8 cellular contexts compared by ENCODE assay signal in the genomic region with DNA sequence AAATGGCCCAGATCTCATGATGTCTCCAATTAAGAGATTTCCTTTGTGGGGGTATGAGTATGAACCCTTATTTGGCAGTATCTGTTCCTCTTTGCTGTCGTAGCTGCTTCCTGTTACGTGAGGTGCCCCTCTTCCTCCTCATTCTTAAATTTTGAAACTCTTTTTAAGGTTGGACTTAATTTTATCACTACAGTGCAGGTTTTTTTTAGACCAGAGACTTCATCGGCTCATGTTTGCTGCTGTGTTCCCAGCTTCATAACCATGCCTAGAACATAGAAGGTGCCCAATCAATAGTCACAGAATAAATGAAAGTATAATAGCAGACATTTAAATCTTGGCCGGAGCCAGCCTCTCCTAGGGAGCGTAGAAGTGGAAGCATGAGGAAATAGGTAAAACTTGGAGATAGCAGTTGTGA. TPM values are rescaled to one million over a fixed set of nuclear protein-coding genes. Genes with fewer than 3 reads are reported as not detected.
A peak's percentile ranks its signal among the peaks of the same experiment; 100 is the strongest.
DNase-seq lines count a peak whose midpoint lies in the region; ATAC-seq and TF ChIP-seq lines count a peak whose summit lies in the region.

No MANE protein-coding gene starts in this region.

- H3K36me3 ChIP-seq in A673 (ENCODE audit: insufficient read depth, low read length, poor library complexity, severe bottlenecking) (no peaks in the 10 kb centered on the region), gastrocnemius medialis (peaks cover 0 to 22% of the 10 kb centered on the region in 2 donors)

- CTCF ChIA-PET in A673 (lab: Charles Lee) (no interaction called here), WTC11 (lab: Charles Lee) (interaction anchor here (1.2 kb wide), 1 partner anchor 617 kb away, joined by 3 read pairs; no protein-coding TSS in a partner anchor)

- no peak for TF ChIP-seq CTCF in A673 (conservative IDR thresholded peaks at IDR 0.05; ENCODE audit: low read depth, low read length)
- TF ChIP-seq CTCF in WTC11 (IDR thresholded peaks at IDR 0.05): no peak
- no peak for TF ChIP-seq CTCF in gastrocnemius medialis (IDR thresholded peaks at IDR 0.05 in 4 of 5, conservative IDR thresholded peaks at IDR 0.05 in 1 of 5)

- H3K9me3 Mint-ChIP-seq in WTC11: peaks cover 17% of the 10 kb centered on the region

- BruUV-seq in A673 (replicated peaks; lab: Mats Ljungman, UMichigan): no TSS peak

- H3K27me3 Mint-ChIP-seq in WTC11 (ENCODE audit: low read depth): no peaks in the 10 kb centered on the region

- H3K27me3 ChIP-seq in A673 (replicated peaks; ENCODE audit: insufficient read depth, low read depth, low read length, poor library complexity) (no peaks in the 10 kb centered on the region), gastrocnemius medialis (no peaks in the 10 kb centered on the region)

- H3K4me3 ChIP-seq in A673 (ENCODE audit: low read depth, low read length, poor library complexity, severe bottlenecking) (peak overlapping the region; percentile 93), gastrocnemius medialis (peak overlapping the region; percentile 67 to 85 (median 80))

- H3K9me3 ChIP-seq in A673 (ENCODE audit: low read depth, low read length, poor library complexity, severe bottlenecking): no peaks in the 10 kb centered on the region
- H3K9me3 ChIP-seq in gastrocnemius medialis: no peaks in the 10 kb centered on the region

- intact Hi-C loops in A673 (cut with micrococcal nuclease; ENCODE audit: unreplicated experiment) (no loop called here), gastrocnemius medialis (cut with DNase I; ENCODE audit: low total_unique reads) (loop anchor here (10.0 kb wide), 3 partner anchors 396 to 1124 kb away; a partner anchor contains a TSS)

- POLR2A ChIA-PET in A673 (lab: Charles Lee; ENCODE audit: low non-redundant PET): no interaction called here
- POLR2A ChIA-PET in WTC11 (lab: Charles Lee): interaction anchor here (1.8 kb wide), 1 partner anchor 12 kb away, joined by 4 read pairs; no protein-coding TSS in a partner anchor

- no peak overlapping the region for H3K27ac Mint-ChIP-seq in WTC11

- ATAC-seq in HG03139 (IDR thresholded peaks at IDR 0.05; ENCODE audit: unreplicated experiment) (peak; percentile 30), WTC11 (no peak), gastrocnemius medialis (no peak)

- peak; percentile 32 for TF ChIP-seq POLR2A in GM18951 (IDR thresholded peaks at IDR 0.05; ENCODE audit: extremely low read depth, insufficient read depth, insufficient read length)
- no peak for TF ChIP-seq POLR2A in gastrocnemius medialis (IDR thresholded peaks at IDR 0.05)

- H3K36me3 Mint-ChIP-seq in WTC11: peaks cover 27% of the 10 kb centered on the region

- H3K4me1 Mint-ChIP-seq in WTC11: peaks cover 20% of the 10 kb centered on the region

- H3K27ac ChIP-seq in A673 (ENCODE audit: low read depth, low read length, poor library complexity, severe bottlenecking) (peak overlapping the region; percentile 48), gastrocnemius medialis (peak overlapping the region; percentile 2 to 98 (median 50))

- DNase-seq in A673 (ENCODE audit: low spot score): no peak
- DNase-seq in WTC11 (ENCODE audit: low spot score): no peak
- DNase-seq in gastrocnemius medialis: no peak
- no peak for DNase-seq in hypothalamus (lab: John Stamatoyannopoulos, UW)
- DNase-seq in SW480 (ENCODE audit: low spot score): no peak
- no peak for DNase-seq in activated CD8-positive, alpha-beta memory T cell treated with anti-CD3 and anti-CD28 coated beads, Interleukin-2, amount 50 U/mL, for 48 hours

- peak overlapping the region; percentile 80 for H3K4me3 Mint-ChIP-seq in WTC11

- in situ Hi-C loops in GM18951 (cut with MboI; ENCODE audit: low sequenced_read_pairs, unreplicated experiment) (no loop called here), gastrocnemius medialis (cut with MboI; ENCODE audit: low sequenced_read_pairs in 4 of 4) (loop anchor here in 1 of 4 donors (25.0 kb wide), 1 partner anchor 382 kb away; a partner anchor contains a TSS)

- H3K4me1 ChIP-seq in A673 (ENCODE audit: insufficient read depth, low read length, poor library complexity, severe bottlenecking) (peaks cover 26% of the 10 kb centered on the region), gastrocnemius medialis (peaks cover 37 to 74% of the 10 kb centered on the region in 2 donors)

TF ChIP-seq in WTC11, 78 proteins besides CTCF, POLR2A, EP300 and RAD21 (continues in another document):
- TF ChIP-seq, protein P1, sequence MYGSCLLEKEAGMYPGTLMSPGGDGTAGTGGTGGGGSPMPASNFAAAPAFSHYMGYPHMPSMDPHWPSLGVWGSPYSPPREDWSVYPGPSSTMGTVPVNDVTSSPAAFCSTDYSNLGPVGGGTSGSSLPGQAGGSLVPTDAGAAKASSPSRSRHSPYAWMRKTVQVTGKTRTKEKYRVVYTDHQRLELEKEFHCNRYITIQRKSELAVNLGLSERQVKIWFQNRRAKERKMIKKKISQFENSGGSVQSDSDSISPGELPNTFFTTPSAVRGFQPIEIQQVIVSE (CRISPR knock-in tag; IDR thresholded peaks at IDR 0.05; ENCODE audit: borderline replicate concordance): no peak
- TF ChIP-seq ZNF416 (CRISPR knock-in tag; IDR thresholded peaks at IDR 0.05) (no peak), FOXJ3 (CRISPR knock-in tag; IDR thresholded peaks at IDR 0.05; ENCODE audit: borderline replicate concordance) (no peak), ZNF121 (CRISPR knock-in tag; IDR thresholded peaks at IDR 0.05) (no peak), CREB1 (CRISPR knock-in tag; IDR thresholded peaks at IDR 0.05) (no peak), HMGA2 (CRISPR knock-in tag; IDR thresholded peaks at IDR 0.05) (no peak)
- TF ChIP-seq, protein P2, sequence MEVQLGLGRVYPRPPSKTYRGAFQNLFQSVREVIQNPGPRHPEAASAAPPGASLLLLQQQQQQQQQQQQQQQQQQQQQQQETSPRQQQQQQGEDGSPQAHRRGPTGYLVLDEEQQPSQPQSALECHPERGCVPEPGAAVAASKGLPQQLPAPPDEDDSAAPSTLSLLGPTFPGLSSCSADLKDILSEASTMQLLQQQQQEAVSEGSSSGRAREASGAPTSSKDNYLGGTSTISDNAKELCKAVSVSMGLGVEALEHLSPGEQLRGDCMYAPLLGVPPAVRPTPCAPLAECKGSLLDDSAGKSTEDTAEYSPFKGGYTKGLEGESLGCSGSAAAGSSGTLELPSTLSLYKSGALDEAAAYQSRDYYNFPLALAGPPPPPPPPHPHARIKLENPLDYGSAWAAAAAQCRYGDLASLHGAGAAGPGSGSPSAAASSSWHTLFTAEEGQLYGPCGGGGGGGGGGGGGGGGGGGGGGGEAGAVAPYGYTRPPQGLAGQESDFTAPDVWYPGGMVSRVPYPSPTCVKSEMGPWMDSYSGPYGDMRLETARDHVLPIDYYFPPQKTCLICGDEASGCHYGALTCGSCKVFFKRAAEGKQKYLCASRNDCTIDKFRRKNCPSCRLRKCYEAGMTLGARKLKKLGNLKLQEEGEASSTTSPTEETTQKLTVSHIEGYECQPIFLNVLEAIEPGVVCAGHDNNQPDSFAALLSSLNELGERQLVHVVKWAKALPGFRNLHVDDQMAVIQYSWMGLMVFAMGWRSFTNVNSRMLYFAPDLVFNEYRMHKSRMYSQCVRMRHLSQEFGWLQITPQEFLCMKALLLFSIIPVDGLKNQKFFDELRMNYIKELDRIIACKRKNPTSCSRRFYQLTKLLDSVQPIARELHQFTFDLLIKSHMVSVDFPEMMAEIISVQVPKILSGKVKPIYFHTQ (CRISPR knock-in tag; IDR thresholded peaks at IDR 0.05): no peak
- TF ChIP-seq, protein P3, sequence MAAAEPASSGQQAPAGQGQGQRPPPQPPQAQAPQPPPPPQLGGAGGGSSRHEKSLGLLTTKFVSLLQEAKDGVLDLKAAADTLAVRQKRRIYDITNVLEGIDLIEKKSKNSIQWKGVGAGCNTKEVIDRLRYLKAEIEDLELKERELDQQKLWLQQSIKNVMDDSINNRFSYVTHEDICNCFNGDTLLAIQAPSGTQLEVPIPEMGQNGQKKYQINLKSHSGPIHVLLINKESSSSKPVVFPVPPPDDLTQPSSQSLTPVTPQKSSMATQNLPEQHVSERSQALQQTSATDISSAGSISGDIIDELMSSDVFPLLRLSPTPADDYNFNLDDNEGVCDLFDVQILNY (CRISPR knock-in tag; IDR thresholded peaks at IDR 0.05): no peak
- TF ChIP-seq, protein P4, sequence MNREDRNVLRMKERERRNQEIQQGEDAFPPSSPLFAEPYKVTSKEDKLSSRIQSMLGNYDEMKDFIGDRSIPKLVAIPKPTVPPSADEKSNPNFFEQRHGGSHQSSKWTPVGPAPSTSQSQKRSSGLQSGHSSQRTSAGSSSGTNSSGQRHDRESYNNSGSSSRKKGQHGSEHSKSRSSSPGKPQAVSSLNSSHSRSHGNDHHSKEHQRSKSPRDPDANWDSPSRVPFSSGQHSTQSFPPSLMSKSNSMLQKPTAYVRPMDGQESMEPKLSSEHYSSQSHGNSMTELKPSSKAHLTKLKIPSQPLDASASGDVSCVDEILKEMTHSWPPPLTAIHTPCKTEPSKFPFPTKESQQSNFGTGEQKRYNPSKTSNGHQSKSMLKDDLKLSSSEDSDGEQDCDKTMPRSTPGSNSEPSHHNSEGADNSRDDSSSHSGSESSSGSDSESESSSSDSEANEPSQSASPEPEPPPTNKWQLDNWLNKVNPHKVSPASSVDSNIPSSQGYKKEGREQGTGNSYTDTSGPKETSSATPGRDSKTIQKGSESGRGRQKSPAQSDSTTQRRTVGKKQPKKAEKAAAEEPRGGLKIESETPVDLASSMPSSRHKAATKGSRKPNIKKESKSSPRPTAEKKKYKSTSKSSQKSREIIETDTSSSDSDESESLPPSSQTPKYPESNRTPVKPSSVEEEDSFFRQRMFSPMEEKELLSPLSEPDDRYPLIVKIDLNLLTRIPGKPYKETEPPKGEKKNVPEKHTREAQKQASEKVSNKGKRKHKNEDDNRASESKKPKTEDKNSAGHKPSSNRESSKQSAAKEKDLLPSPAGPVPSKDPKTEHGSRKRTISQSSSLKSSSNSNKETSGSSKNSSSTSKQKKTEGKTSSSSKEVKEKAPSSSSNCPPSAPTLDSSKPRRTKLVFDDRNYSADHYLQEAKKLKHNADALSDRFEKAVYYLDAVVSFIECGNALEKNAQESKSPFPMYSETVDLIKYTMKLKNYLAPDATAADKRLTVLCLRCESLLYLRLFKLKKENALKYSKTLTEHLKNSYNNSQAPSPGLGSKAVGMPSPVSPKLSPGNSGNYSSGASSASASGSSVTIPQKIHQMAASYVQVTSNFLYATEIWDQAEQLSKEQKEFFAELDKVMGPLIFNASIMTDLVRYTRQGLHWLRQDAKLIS (CRISPR knock-in tag; IDR thresholded peaks at IDR 0.05; ENCODE audit: borderline replicate concordance): no peak
- TF ChIP-seq, protein P5, sequence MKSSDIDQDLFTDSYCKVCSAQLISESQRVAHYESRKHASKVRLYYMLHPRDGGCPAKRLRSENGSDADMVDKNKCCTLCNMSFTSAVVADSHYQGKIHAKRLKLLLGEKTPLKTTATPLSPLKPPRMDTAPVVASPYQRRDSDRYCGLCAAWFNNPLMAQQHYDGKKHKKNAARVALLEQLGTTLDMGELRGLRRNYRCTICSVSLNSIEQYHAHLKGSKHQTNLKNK (CRISPR knock-in tag; IDR thresholded peaks at IDR 0.05): no peak

RNA-seq across cellular contexts. Expression of a gene that starts 2.4 kb away (rescaled TPM):
- total RNA-seq in A673 (2021) (19.2 and 21.0 TPM in 2 replicates), WTC11 (2021) (38.8 to 43.9 TPM (median 41.3 TPM) in 3 replicates), gastrocnemius medialis (100 to 1,000 TPM in 3 of 4 donors, 10 to 100 TPM in 1; 68.4 to 336 (median 280) TPM)

RNA-seq across cellular contexts. Expression of a gene that starts 33.4 kb away (rescaled TPM):
- total RNA-seq in A673 (2021): 0.22 and 0.34 TPM in 2 replicates
- total RNA-seq in WTC11 (2021): 0.81 to 1.5 TPM (median 1.0 TPM) in 3 replicates
- total RNA-seq in gastrocnemius medialis: 10 to 100 TPM in 1 of 4 donors, 1 to 10 TPM in 2, under 1 TPM in 1; 0.58 to 15.2 (median 2.0) TPM
